22 cellular contexts compared by ENCODE assay signal in genomic region chr4:100926039-100926717, GRCh38.
DNase-seq lines count a peak whose midpoint lies in the region; ATAC-seq and TF ChIP-seq lines count a peak whose summit lies in the region.
"Had no signal": no experiment of that assay in that cellular context is flagged by ENCODE, and none has a peak within 500 bp of the region (broad histone marks: within the 10 kb centered on the region; RNA-seq: fewer than 3 reads in every experiment).

No MANE protein-coding gene starts in this region.

- no peaks in the 10 kb centered on the region for H3K36me3 Mint-ChIP-seq in osteocyte (ENCODE audit: unreplicated experiment)
- H3K36me3 Mint-ChIP-seq: mesothelial cell of epicardium had no signal

- no peak overlapping the region for H3K4me3 Mint-ChIP-seq in osteocyte (ENCODE audit: unreplicated experiment)
- H3K4me3 Mint-ChIP-seq: activated naive CD4-positive, alpha-beta T cell treated with anti-CD3 and anti-CD28 coated beads for 36 hours; central memory CD8-positive, alpha-beta T cell; mesothelial cell of epicardium; nephron had no signal

- H3K4me1 Mint-ChIP-seq in osteocyte (ENCODE audit: unreplicated experiment): no peaks in the 10 kb centered on the region
- H3K4me1 Mint-ChIP-seq: central memory CD8-positive, alpha-beta T cell; nephron had no signal

- DNase-seq in osteocyte (ENCODE audit: extremely low spot score, unreplicated experiment) (no peak), ecto neural progenitor cell (ENCODE audit: low spot score) (no peak), HCEC 1CT (no peak), NCI-H82 (lab: John Stamatoyannopoulos, UW) (no peak)
- DNase-seq: activated CD4-positive, alpha-beta T cell treated with anti-CD3 and anti-CD28 coated beads, Interleukin-2, amount 50 U/mL, for 4 hours; activated naive CD4-positive, alpha-beta T cell treated with anti-CD3 and anti-CD28 coated beads for 36 hours; anterior cingulate cortex; DND-41; effector CD8-positive, alpha-beta T cell; KG1; left colon; NCI-H187 treated with DMSO at 0.1 percent for 48 hours; NK-92 treated with Interleukin-12 subunit alpha and Interleukin-12 subunit beta, amount 100 ng/mL, for 24 hours; posterior cingulate gyrus; stimulated activated naive CD4-positive, alpha-beta T cell treated with Interleukin-2 at 50 U/mL for 16 hours; WERI-Rb-1 had no signal

- H3K27me3 Mint-ChIP-seq in osteocyte (ENCODE audit: unreplicated experiment): peaks cover 48% of the 10 kb centered on the region
- H3K27me3 Mint-ChIP-seq: central memory CD8-positive, alpha-beta T cell had no signal

- H3K27ac Mint-ChIP-seq in osteocyte (ENCODE audit: unreplicated experiment): no peak overlapping the region
- H3K27ac Mint-ChIP-seq: activated naive CD4-positive, alpha-beta T cell treated with anti-CD3 and anti-CD28 coated beads for 36 hours; mesothelial cell of epicardium; nephron had no signal

- no peak for TF ChIP-seq CTCF in osteocyte (IDR thresholded peaks at IDR 0.05)

- H3K9me3 Mint-ChIP-seq in osteocyte (ENCODE audit: unreplicated experiment): peaks cover 12% of the 10 kb centered on the region
- H3K9me3 Mint-ChIP-seq: activated naive CD4-positive, alpha-beta T cell treated with anti-CD3 and anti-CD28 coated beads for 36 hours; central memory CD8-positive, alpha-beta T cell had no signal

- ATAC-seq in GM18870 (IDR thresholded peaks at IDR 0.05; ENCODE audit: unreplicated experiment): peak; percentile 73
- ATAC-seq in GM21786 (IDR thresholded peaks at IDR 0.05; ENCODE audit: unreplicated experiment): peak; percentile 64
- peak; percentile 72 for ATAC-seq in HG03095 (IDR thresholded peaks at IDR 0.05; ENCODE audit: unreplicated experiment)
- ATAC-seq: left colon had no signal
